9 cellular contexts compared by ENCODE assay signal in the genomic region with DNA sequence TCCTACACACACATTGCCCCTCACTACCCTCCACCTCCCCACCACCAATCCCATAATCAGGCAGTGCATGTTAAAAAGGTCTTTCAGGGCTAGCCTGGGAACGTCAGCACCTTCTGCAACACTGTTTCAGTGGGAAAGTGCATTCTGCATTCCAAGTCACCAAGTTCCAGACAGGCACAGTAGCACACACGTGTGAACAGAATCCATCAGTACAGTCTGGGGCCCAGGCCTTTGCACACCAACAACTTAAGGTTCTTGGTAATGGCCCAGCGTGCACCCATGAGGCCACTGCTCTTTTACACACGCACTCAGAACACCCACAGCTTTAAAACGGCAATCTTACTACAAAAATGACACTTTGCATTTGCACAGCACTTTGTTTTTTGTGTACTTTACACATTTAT. TPM values are rescaled to one million over a fixed set of nuclear protein-coding genes. Genes with fewer than 3 reads are reported as not detected.
DNase-seq lines count a peak whose midpoint lies in the region; FAIRE-seq and TF ChIP-seq lines count a peak whose summit lies in the region.
"Had no signal": no experiment of that assay in that cellular context is flagged by ENCODE, and none has a peak within 500 bp of the region (broad histone marks: within the 10 kb centered on the region; RNA-seq: fewer than 3 reads in every experiment).

No MANE protein-coding gene starts in this region.

- no peak overlapping the region for H4K8ac ChIP-seq in H9 (replicated peaks; ENCODE audit: insufficient read length, low read depth, low read length)

- no peaks in the 10 kb centered on the region for H3K9me3 ChIP-seq in H9 (ENCODE audit: control insufficient read depth, low read depth, low read length)
- no peaks in the 10 kb centered on the region for H3K9me3 ChIP-seq in small intestine (ENCODE audit: control insufficient read depth, low read depth)

- H3K14ac ChIP-seq in H9 (ENCODE audit: insufficient read depth, low read length), result no peak overlapping the region

- no peak overlapping the region for H3K4ac ChIP-seq in H9 (ENCODE audit: low read depth, low read length)

- H3K27me3 Mint-ChIP-seq in H9 (ENCODE audit: low read depth), result peaks cover 40% of the 10 kb centered on the region

- no peak overlapping the region for H4K5ac ChIP-seq in H9 (ENCODE audit: insufficient read length, low read depth, low read length)

- no peak overlapping the region for H3K9ac ChIP-seq in H9 (ENCODE audit: extremely low read depth, insufficient read length, low read length)

- no peak overlapping the region; a peak in 1 of 7 replicates for H3K27ac Mint-ChIP-seq in H9

- H3K36me3 Mint-ChIP-seq in H9 (ENCODE audit: insufficient read depth in 1 of 3, low read depth in 3 of 3), result peaks cover 0 to 6% (median 3%) of the 10 kb centered on the region in 3 experiments; a peak in 2 of 7 replicates

- peak overlapping the region; percentile 73 to 84 for H3K4me3 Mint-ChIP-seq in H9

- DNase-seq in H9, result no peak
- DNase-seq in foreskin fibroblast, result peak in 1 of 2 donors; percentile 25
- DNase-seq in small intestine, result peak; percentile 50
- no peak for DNase-seq in head of caudate nucleus
- no peak for DNase-seq in stimulated activated CD4-positive, alpha-beta T cell treated with anti-CD3 and anti-CD28 coated beads, Interleukin-4, amount 100 ng/mL, for 24 hours
- no peak for DNase-seq in NCI-H128 (lab: John Stamatoyannopoulos, UW; ENCODE audit: unreplicated experiment)
- DNase-seq in NOMO-1 (lab: John Stamatoyannopoulos, UW; ENCODE audit: unreplicated experiment in 2 of 2), result no peak
- DNase-seq: WERI-Rb-1 had no signal

- H2AFZ ChIP-seq in H9 (ENCODE audit: low read length), result no peak overlapping the region

- no peak overlapping the region for H3K23ac ChIP-seq in H9 (ENCODE audit: insufficient read length, low read depth, low read length)

- no peak for TF ChIP-seq CTCF in H9 (conservative IDR thresholded peaks at IDR 0.05)
- TF ChIP-seq CTCF in VCaP (conservative IDR thresholded peaks at IDR 0.05), result no peak
- TF ChIP-seq CTCF in foreskin fibroblast (IDR thresholded peaks at IDR 0.05; ENCODE audit: low read depth, low read length), result no peak

- H3K27ac ChIP-seq in H9 (ENCODE audit: insufficient read length, low read depth, low read length) (no peak overlapping the region), VCaP (peak overlapping the region; percentile 67; the same call in 1 of the 2 replicates), small intestine (ENCODE audit: low read depth in 1 of 2, low read length in 1 of 2) (peak overlapping the region; percentile 97 to 99)
- H3K27ac ChIP-seq: WERI-Rb-1 had no signal

- H3K79me1 ChIP-seq in H9 (ENCODE audit: insufficient read depth, low read depth, low read length, poor library complexity, severe bottlenecking), result no peaks in the 10 kb centered on the region

- no peak overlapping the region for H2BK20ac ChIP-seq in H9 (ENCODE audit: low read depth, low read length, poor library complexity, severe bottlenecking)

- no peak overlapping the region for H2BK15ac ChIP-seq in H9 (ENCODE audit: low read depth, low read length)

- no peak for FAIRE-seq in small intestine (lab: Jason Lieb, UNC)

- no peak overlapping the region for H2BK120ac ChIP-seq in H9 (ENCODE audit: low read depth, low read length, poor library complexity, severe bottlenecking)

- intact Hi-C loops in head of caudate nucleus (cut with DNase I), result no loop called here

- H3K18ac ChIP-seq in H9 (ENCODE audit: insufficient read length, low read depth, low read length), result no peak overlapping the region

- H3K4me1 Mint-ChIP-seq in H9, result peaks cover 60 to 61% of the 10 kb centered on the region in 2 experiments

- H3K36me3 ChIP-seq in small intestine (ENCODE audit: control insufficient read depth in 2 of 2, insufficient read depth in 2 of 2, low read length in 2 of 2), result no peaks in the 10 kb centered on the region
- H3K36me3 ChIP-seq: WERI-Rb-1 had no signal

- peaks cover 6% of the 10 kb centered on the region; the same call in 1 of the 2 replicates for H3K79me2 ChIP-seq in H9 (ENCODE audit: insufficient read depth, low read length)

- H3K9me3 Mint-ChIP-seq in H9, result no peaks in the 10 kb centered on the region; a peak in 1 of 5 replicates

- H3K4me1 ChIP-seq in H9 (ENCODE audit: insufficient read depth, low read length) (peaks cover 13% of the 10 kb centered on the region; the same call in 1 of the 2 replicates), small intestine (ENCODE audit: control insufficient read depth in 2 of 2, insufficient read depth in 1 of 2, low read depth in 1 of 2, low read length in 1 of 2) (peaks cover 0 to 16% of the 10 kb centered on the region in 2 donors)

- H4K20me1 ChIP-seq in H9 (ENCODE audit: control insufficient read depth, insufficient read depth, insufficient read length), result no peaks in the 10 kb centered on the region

- H3T11ph ChIP-seq in H9 (ENCODE audit: low read length), result no peak overlapping the region

- H2AK5ac ChIP-seq in H9 (ENCODE audit: insufficient read length, low read length), result no peak overlapping the region

- H3K4me3 ChIP-seq in foreskin fibroblast (ENCODE audit: low read depth in 1 of 2, low read length in 2 of 2), result peak overlapping the region; percentile 79 to 99
- H3K4me3 ChIP-seq in small intestine (ENCODE audit: low read depth in 1 of 2, low read length in 2 of 2), result peak overlapping the region; percentile 81 to 91

- H2BK5ac ChIP-seq in H9 (ENCODE audit: insufficient read length, low read length), result no peak overlapping the region

- H3K23me2 ChIP-seq in H9 (ENCODE audit: insufficient read length, low read depth, low read length, poor library complexity, severe bottlenecking), result peaks cover 23% of the 10 kb centered on the region

- H4K91ac ChIP-seq in H9 (ENCODE audit: insufficient read length, low read depth, low read length), result no peak overlapping the region

- peaks cover 1% of the 10 kb centered on the region; the same call in 1 of the 2 replicates for H3K27me3 ChIP-seq in H9 (ENCODE audit: insufficient read depth, low read length)
- no peaks in the 10 kb centered on the region for H3K27me3 ChIP-seq in small intestine (ENCODE audit: control insufficient read depth in 2 of 2, insufficient read depth in 2 of 2, low read length in 2 of 2)

- peak overlapping the region; percentile 87 for H3K4me2 ChIP-seq in H9 (ENCODE audit: insufficient read depth, insufficient read length, low read length)

- no CpG with 5 or more reads among the region's 5 CpGs for WGBS in H9 (ENCODE audit: extremely low coverage, insufficient read length, low lambda C conversion rate)
- 12 to 24% (median 22%) methylated on average over 5 of the region's 5 CpGs for WGBS in small intestine, 3 donors

- H3K56ac ChIP-seq in H9 (ENCODE audit: insufficient read length, low read depth, low read length), result no peak overlapping the region

- no peak overlapping the region for H2BK12ac ChIP-seq in H9 (ENCODE audit: insufficient read length, low read depth, low read length)

RNA-seq across cellular contexts. Expression of gene ANXA2, which starts 1.2 kb away (rescaled TPM):
- 126 and 127 TPM in 2 replicates for total RNA-seq in H9 (2021)
- polyA plus RNA-seq in small intestine, result 1,000 to 10,000 TPM; 1,129 to 2,583 (median 1,917) TPM
